15 cellular contexts compared by ENCODE assay signal in the genomic region with DNA sequence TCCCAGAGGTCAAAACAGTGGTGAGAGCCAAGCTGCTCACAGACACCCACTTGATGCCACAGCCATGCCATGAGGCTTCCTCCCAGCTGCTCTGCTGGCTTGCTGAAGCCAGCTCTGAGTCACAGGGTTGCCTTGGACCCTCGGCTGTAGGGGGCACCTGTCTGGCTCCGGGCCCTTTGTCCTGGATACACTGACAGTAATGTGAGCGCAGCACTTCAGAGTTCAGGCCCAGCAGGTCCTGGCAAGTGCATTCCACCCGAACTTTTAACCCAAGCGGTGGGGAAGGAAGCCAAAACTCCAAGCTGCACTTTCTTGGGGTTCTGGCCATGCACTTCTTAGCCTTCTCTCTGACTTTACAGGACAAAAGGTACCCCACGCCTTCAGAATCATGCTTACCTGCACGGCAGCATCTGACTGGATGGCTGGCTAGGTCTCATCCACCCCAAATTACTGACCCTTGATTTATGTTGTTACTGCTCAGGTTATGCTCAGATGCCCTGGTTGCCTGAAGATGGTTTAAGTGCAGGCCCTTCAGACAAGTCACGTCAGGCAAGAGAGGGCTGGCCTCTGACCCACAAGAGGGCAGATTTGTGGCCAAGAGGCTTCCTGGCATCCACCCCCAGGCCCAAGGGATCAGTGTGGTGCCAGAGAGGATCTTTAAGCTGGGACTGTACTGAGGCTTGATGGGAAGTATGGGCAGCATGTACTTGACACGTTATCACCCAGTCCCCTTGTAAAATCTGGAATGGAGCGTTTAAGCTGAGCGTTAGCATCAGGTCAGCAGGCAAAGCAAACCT. TPM values are rescaled to one million over a fixed set of nuclear protein-coding genes. Genes with fewer than 3 reads are reported as not detected.
DNase-seq lines count a peak whose midpoint lies in the region; ATAC-seq and TF ChIP-seq lines count a peak whose summit lies in the region.
"Had no signal": no experiment of that assay in that cellular context is flagged by ENCODE, and none has a peak within 500 bp of the region (broad histone marks: within the 10 kb centered on the region; RNA-seq: fewer than 3 reads in every experiment).

No MANE protein-coding gene starts in this region.

- peak overlapping the region; percentile 67 for H3K27ac Mint-ChIP-seq in activated T-helper 17 cell treated with anti-CD3 and anti-CD28 coated beads, Interleukin-2, amount 50 U/mL, for 72 hours
- H3K27ac Mint-ChIP-seq in endothelial cell (ENCODE audit: unreplicated experiment), result no peak overlapping the region

- no peak overlapping the region for H3K4me3 ChIP-seq in lower lobe of right lung
- no peak overlapping the region for H3K4me3 ChIP-seq in thymus (ENCODE audit: low read length)
- no peak overlapping the region for H3K4me3 ChIP-seq in A673 (ENCODE audit: low read depth, low read length, poor library complexity, severe bottlenecking)
- H3K4me3 ChIP-seq: testis had no signal

- peak overlapping the region; percentile 40 for H3K27ac ChIP-seq in lower lobe of right lung
- H3K27ac ChIP-seq in thymus (ENCODE audit: low read depth), result peak overlapping the region; percentile 38
- H3K27ac ChIP-seq in A673 (ENCODE audit: low read depth, low read length, poor library complexity, severe bottlenecking), result no peak overlapping the region
- H3K27ac ChIP-seq: testis had no signal

- ATAC-seq in activated T-helper 17 cell treated with anti-CD3 and anti-CD28 coated beads, Interleukin-2, amount 50 U/mL, for 72 hours (replicated peaks), result no peak
- ATAC-seq in lower lobe of right lung, result peak; percentile 48 to 51
- ATAC-seq: PC-3 had no signal

- 93% methylated on average over 11 of the region's 11 CpGs for WGBS in thymus

- H3K27me3 ChIP-seq in lower lobe of right lung (ENCODE audit: low read depth), result no peaks in the 10 kb centered on the region
- no peaks in the 10 kb centered on the region for H3K27me3 ChIP-seq in thymus (ENCODE audit: control insufficient read depth, insufficient read depth)
- H3K27me3 ChIP-seq in A673 (replicated peaks; ENCODE audit: insufficient read depth, low read depth, low read length, poor library complexity), result no peaks in the 10 kb centered on the region
- H3K27me3 ChIP-seq: testis had no signal

- CTCF ChIA-PET in A673 (lab: Charles Lee), result no interaction called here

- no peaks in the 10 kb centered on the region for H3K9me3 Mint-ChIP-seq in activated T-helper 17 cell treated with anti-CD3 and anti-CD28 coated beads, Interleukin-2, amount 50 U/mL, for 72 hours
- no peaks in the 10 kb centered on the region for H3K9me3 Mint-ChIP-seq in endothelial cell (ENCODE audit: unreplicated experiment)

- peaks cover 49% of the 10 kb centered on the region for H3K36me3 Mint-ChIP-seq in activated T-helper 17 cell treated with anti-CD3 and anti-CD28 coated beads, Interleukin-2, amount 50 U/mL, for 72 hours (ENCODE audit: low read depth)
- H3K36me3 Mint-ChIP-seq in endothelial cell (ENCODE audit: low read depth, unreplicated experiment), result peaks cover 15% of the 10 kb centered on the region

- H3K9me3 ChIP-seq in lower lobe of right lung, result no peaks in the 10 kb centered on the region
- no peaks in the 10 kb centered on the region for H3K9me3 ChIP-seq in thymus (ENCODE audit: control insufficient read depth)
- no peaks in the 10 kb centered on the region for H3K9me3 ChIP-seq in A673 (ENCODE audit: low read depth, low read length, poor library complexity, severe bottlenecking)
- H3K9me3 ChIP-seq: testis had no signal

- no peak overlapping the region for H3K4me3 Mint-ChIP-seq in activated T-helper 17 cell treated with anti-CD3 and anti-CD28 coated beads, Interleukin-2, amount 50 U/mL, for 72 hours
- no peak overlapping the region for H3K4me3 Mint-ChIP-seq in endothelial cell (ENCODE audit: unreplicated experiment)

- peaks cover 66% of the 10 kb centered on the region for H3K4me1 ChIP-seq in lower lobe of right lung
- peaks cover 4% of the 10 kb centered on the region for H3K4me1 ChIP-seq in thymus (ENCODE audit: control insufficient read depth, insufficient read depth, low read length)
- peaks cover 3% of the 10 kb centered on the region for H3K4me1 ChIP-seq in A673 (ENCODE audit: insufficient read depth, low read length, poor library complexity, severe bottlenecking)

- no TSS peak for BruUV-seq in A673 (replicated peaks; lab: Mats Ljungman, UMichigan)

- H3K36me3 ChIP-seq in lower lobe of right lung (peaks cover 19% of the 10 kb centered on the region), thymus (ENCODE audit: control insufficient read depth, insufficient read depth) (peaks cover 27% of the 10 kb centered on the region), A673 (ENCODE audit: insufficient read depth, low read length, poor library complexity, severe bottlenecking) (peaks cover 17% of the 10 kb centered on the region)

- TF ChIP-seq CTCF in lower lobe of right lung (IDR thresholded peaks at IDR 0.05) (no peak), A673 (conservative IDR thresholded peaks at IDR 0.05; ENCODE audit: low read depth, low read length) (no peak), endothelial cell (IDR thresholded peaks at IDR 0.05; ENCODE audit: unreplicated experiment) (no peak)

- H3K4me1 Mint-ChIP-seq in activated T-helper 17 cell treated with anti-CD3 and anti-CD28 coated beads, Interleukin-2, amount 50 U/mL, for 72 hours, result peaks cover 20% of the 10 kb centered on the region
- H3K4me1 Mint-ChIP-seq in endothelial cell (ENCODE audit: unreplicated experiment), result peaks cover 33% of the 10 kb centered on the region

- POLR2A ChIA-PET in A673 (lab: Charles Lee; ENCODE audit: low non-redundant PET), result no interaction called here

- no peaks in the 10 kb centered on the region for H3K27me3 Mint-ChIP-seq in activated T-helper 17 cell treated with anti-CD3 and anti-CD28 coated beads, Interleukin-2, amount 50 U/mL, for 72 hours
- peaks cover 16% of the 10 kb centered on the region for H3K27me3 Mint-ChIP-seq in endothelial cell (ENCODE audit: unreplicated experiment)

- peak; percentile 60 for DNase-seq in activated effector memory CD4-positive, alpha-beta T cell treated with anti-CD3 and anti-CD28 coated beads, Interleukin-2, amount 50 U/mL, for 16 hours
- no peak for DNase-seq in activated effector memory CD4-positive, alpha-beta T cell treated with Interleukin-2 at 50 U/mL for 16 hours
- DNase-seq in lower lobe of right lung (peak; percentile 71), A673 (ENCODE audit: low spot score) (no peak), endothelial cell (ENCODE audit: low spot score) (no peak)
- DNase-seq in stimulated activated naive CD4-positive, alpha-beta T cell (lab: John Stamatoyannopoulos, UW), result no peak
- DNase-seq: amygdala, cortex of kidney, occipital lobe, PC-3, testis had no signal

- intact Hi-C loops in lower lobe of right lung (cut with DNase I) (no loop called here), A673 (cut with micrococcal nuclease; ENCODE audit: unreplicated experiment) (no loop called here)

RNA-seq across cellular contexts. Expression of a gene that starts 24.8 kb away (rescaled TPM):
- 1 to 10 TPM; 3.8 to 9.3 TPM for total RNA-seq in activated T-helper 17 cell treated with anti-CD3 and anti-CD28 coated beads, Interleukin-2, amount 50 U/mL, for 72 hours
- total RNA-seq in lower lobe of right lung (76.0 TPM), A673 (2021) (49.3 and 70.1 TPM in 2 replicates), endothelial cell (ENCODE audit: unreplicated experiment) (165 TPM)
- polyA plus RNA-seq in thymus, result 90.3 TPM

RNA-seq across cellular contexts. Expression of a gene that starts 41.7 kb away (rescaled TPM):
- total RNA-seq in activated T-helper 17 cell treated with anti-CD3 and anti-CD28 coated beads, Interleukin-2, amount 50 U/mL, for 72 hours, result not detected
- total RNA-seq in lower lobe of right lung (not detected), A673 (2021) (not detected in 2 replicates), endothelial cell (ENCODE audit: unreplicated experiment) (not detected)
- 0.09 TPM for polyA plus RNA-seq in thymus
- total RNA-seq: NCI-H460, occipital lobe had no signal
- polyA plus RNA-seq: fibroblast of lung had no signal

RNA-seq across cellular contexts. Expression of a gene that starts 42.5 kb away (rescaled TPM):
- 10 to 100 TPM; 63.8 to 77.0 TPM for total RNA-seq in activated T-helper 17 cell treated with anti-CD3 and anti-CD28 coated beads, Interleukin-2, amount 50 U/mL, for 72 hours
- total RNA-seq in lower lobe of right lung (74.8 TPM), A673 (2021) (89.3 and 97.0 TPM in 2 replicates), endothelial cell (ENCODE audit: unreplicated experiment) (81.7 TPM)
- 72.3 TPM for polyA plus RNA-seq in thymus

Comparison
In these comparisons a context has a peak if more than half of its experiments do, and no peak if none do; other contexts are left out.
1. DNase-seq: peak in activated effector memory CD4-positive, alpha-beta T cell treated with anti-CD3 and anti-CD28 coated beads, Interleukin-2, amount 50 U/mL, for 16 hours (single experiment) and lower lobe of right lung (single experiment); none in activated effector memory CD4-positive, alpha-beta T cell treated with Interleukin-2 at 50 U/mL for 16 hours (single experiment), A673 (single experiment), endothelial cell (single experiment) and stimulated activated naive CD4-positive, alpha-beta T cell (0 of 6).